In genomic region chr12:124332068-124332672, GRCh38 we compare ENCODE assay signal across 18 cellular contexts. TPM values are rescaled to one million over a fixed set of nuclear protein-coding genes. Genes with fewer than 3 reads are reported as not detected.
DNase-seq lines count a peak whose midpoint lies in the region; ATAC-seq, FAIRE-seq and TF ChIP-seq lines count a peak whose summit lies in the region.
"Had no signal": no experiment of that assay in that cellular context is flagged by ENCODE, and none has a peak within 500 bp of the region (broad histone marks: within the 10 kb centered on the region; RNA-seq: fewer than 3 reads in every experiment).

No MANE protein-coding gene starts in this region.

- POLR2A ChIA-PET in BJ (lab: Charles Lee), result no interaction called here
- POLR2A ChIA-PET in GM12878 (lab: Charles Lee), result no interaction called here

- H3K4me1 ChIP-seq in GM12878 (ENCODE audit: control insufficient read depth, insufficient read depth, low read length), result no peaks in the 10 kb centered on the region
- no peaks in the 10 kb centered on the region for H3K4me1 ChIP-seq in liver (ENCODE audit: control insufficient read depth in 4 of 4, insufficient read depth in 4 of 4, low read length in 3 of 4)
- no peaks in the 10 kb centered on the region for H3K4me1 ChIP-seq in ovary (ENCODE audit: insufficient read depth)
- H3K4me1 ChIP-seq: pancreas had no signal

- RAD21 ChIA-PET in GM12878 (lab: Charles Lee; ENCODE audit: unreplicated experiment), result interaction anchor here (1.1 kb wide), 1 partner anchor 440 kb away, joined by 3 read pairs; no protein-coding TSS in a partner anchor

- no peaks in the 10 kb centered on the region for H3K79me2 ChIP-seq in GM12878 (ENCODE audit: control insufficient read depth, insufficient read depth, low read length)

- H3K36me3 Mint-ChIP-seq in HFFc6 (ENCODE audit: low read depth) (peaks cover 28% of the 10 kb centered on the region), mesothelial cell of epicardium (peaks cover 35% of the 10 kb centered on the region)
- peaks cover 43% of the 10 kb centered on the region for H3K36me3 Mint-ChIP-seq in activated T-helper 17 cell treated with anti-CD3 and anti-CD28 coated beads, Interleukin-2, amount 50 U/mL, for 72 hours (ENCODE audit: low read depth)

- in situ Hi-C loops in GM12878 (cut with MboI), result no loop called here

- H3K27ac ChIP-seq in GM12878 (ENCODE audit: control insufficient read depth, insufficient read depth) (no peak overlapping the region), liver (ENCODE audit: low read depth in 1 of 2, low read length in 2 of 2) (no peak overlapping the region), ovary (no peak overlapping the region)
- H3K27ac ChIP-seq: HL-60, pancreas had no signal

- no peak for FAIRE-seq in GM12878 (lab: Jason Lieb, UNC)
- FAIRE-seq: pancreas had no signal

- H3K9ac ChIP-seq in GM12878 (ENCODE audit: control insufficient read depth, insufficient read depth, low read length) (no peak overlapping the region), liver (ENCODE audit: low read depth in 1 of 2, low read length in 2 of 2) (no peak overlapping the region)

- H3K4me3 Mint-ChIP-seq in HFFc6, result no peak overlapping the region; the same call in 1 of the 2 replicates
- no peak overlapping the region for H3K4me3 Mint-ChIP-seq in mesothelial cell of epicardium
- no peak overlapping the region for H3K4me3 Mint-ChIP-seq in activated T-helper 17 cell treated with anti-CD3 and anti-CD28 coated beads, Interleukin-2, amount 50 U/mL, for 72 hours
- H3K4me3 Mint-ChIP-seq: CD8-positive, alpha-beta memory T cell had no signal

- TF ChIP-seq CTCF in BJ (IDR thresholded peaks at IDR 0.05; ENCODE audit: insufficient read depth, low read depth, low read length), result peak; percentile 23; the same call in 1 of the 2 replicates
- peak; percentile 61 for TF ChIP-seq CTCF in HFFc6 (IDR thresholded peaks at IDR 0.05)
- TF ChIP-seq CTCF in GM12878 (IDR thresholded peaks at IDR 0.05 in 2 of 3, conservative IDR thresholded peaks at IDR 0.05 in 1 of 3; ENCODE audit: control insufficient read depth in 2 of 3, extremely low read depth in 1 of 3, insufficient read depth in 1 of 3, low read depth in 3 of 3, low read length in 3 of 3), result no peak; a peak in 1 of 6 replicates
- TF ChIP-seq CTCF in liver (IDR thresholded peaks at IDR 0.05; ENCODE audit: low read depth, low read length, missing input control), result peak; percentile 12
- TF ChIP-seq CTCF in ovary (IDR thresholded peaks at IDR 0.05), result no peak
- no peak for TF ChIP-seq CTCF in mesothelial cell of epicardium (IDR thresholded peaks at IDR 0.05; ENCODE audit: unreplicated experiment)

- H3K4me2 ChIP-seq in GM12878 (ENCODE audit: control insufficient read depth, insufficient read depth), result no peak overlapping the region

- H3K27ac Mint-ChIP-seq in HFFc6 (no peak overlapping the region; the same call in 1 of the 2 replicates), mesothelial cell of epicardium (no peak overlapping the region)
- no peak overlapping the region for H3K27ac Mint-ChIP-seq in activated T-helper 17 cell treated with anti-CD3 and anti-CD28 coated beads, Interleukin-2, amount 50 U/mL, for 72 hours

- CTCF ChIA-PET in BJ (lab: Yijun Ruan, JAX) (interaction anchor here (1.0 to 1.4 kb wide), 7 partner anchors 12 to 440 kb away, joined by 3 to 6 read pairs (median 4); no protein-coding TSS in a partner anchor), GM12878 (lab: Yijun Ruan, JAX) (interaction anchor here (0.6 kb wide), 1 partner anchor 205 kb away, joined by 3 read pairs; no protein-coding TSS in a partner anchor)

- no peaks in the 10 kb centered on the region for H3K27me3 ChIP-seq in BJ (ENCODE audit: control insufficient read depth, insufficient read depth, low read length)
- H3K27me3 ChIP-seq in GM12878 (replicated peaks in 1 of 2; ENCODE audit: control insufficient read depth in 2 of 2, insufficient read depth in 2 of 2, low read length in 1 of 2), result no peaks in the 10 kb centered on the region
- no peaks in the 10 kb centered on the region for H3K27me3 ChIP-seq in liver (ENCODE audit: control insufficient read depth in 4 of 4, insufficient read depth in 4 of 4, low read length in 3 of 4)
- H3K27me3 ChIP-seq in ovary, result no peaks in the 10 kb centered on the region
- H3K27me3 ChIP-seq: pancreas had no signal

- H4K20me1 ChIP-seq in GM12878 (ENCODE audit: control insufficient read depth, insufficient read depth), result no peaks in the 10 kb centered on the region

- 97% methylated on average over 15 of the region's 15 CpGs for WGBS in GM12878 (ENCODE audit: insufficient coverage, insufficient replicate concordance, low lambda C conversion rate, missing lambda C conversion rate)
- WGBS in liver, result 95% methylated on average over 15 of the region's 15 CpGs
- 86 to 90% (median 89%) methylated on average over 15 of the region's 15 CpGs for WGBS in ovary, 3 donors

- H3K27me3 Mint-ChIP-seq in HFFc6 (ENCODE audit: insufficient read depth) (peaks cover 16% of the 10 kb centered on the region), mesothelial cell of epicardium (ENCODE audit: low read depth) (no peaks in the 10 kb centered on the region)
- H3K27me3 Mint-ChIP-seq in activated T-helper 17 cell treated with anti-CD3 and anti-CD28 coated beads, Interleukin-2, amount 50 U/mL, for 72 hours, result no peaks in the 10 kb centered on the region
- H3K27me3 Mint-ChIP-seq: CD8-positive, alpha-beta memory T cell had no signal

- SMC1A ChIA-PET in GM12878 (lab: Charles Lee; ENCODE audit: uncharacterized antibody, unreplicated experiment), result no interaction called here

- ATAC-seq in GM12878 (peak; percentile 40; the same call in 2 of the 3 replicates), HG02981 (IDR thresholded peaks at IDR 0.05; ENCODE audit: unreplicated experiment) (no peak)
- no peak for ATAC-seq in activated T-helper 17 cell treated with anti-CD3 and anti-CD28 coated beads, Interleukin-2, amount 50 U/mL, for 72 hours (replicated peaks)

- H3K4me1 Mint-ChIP-seq in HFFc6 (ENCODE audit: low read depth) (no peaks in the 10 kb centered on the region), mesothelial cell of epicardium (no peaks in the 10 kb centered on the region)
- no peaks in the 10 kb centered on the region for H3K4me1 Mint-ChIP-seq in activated T-helper 17 cell treated with anti-CD3 and anti-CD28 coated beads, Interleukin-2, amount 50 U/mL, for 72 hours
- H3K4me1 Mint-ChIP-seq: CD8-positive, alpha-beta memory T cell had no signal

- no peak for DNase-seq in BJ (ENCODE audit: low read depth)
- no peak for DNase-seq in HFFc6
- DNase-seq in GM12878 (ENCODE audit: low read depth, low spot score), result no peak
- DNase-seq in ovary, result no peak
- DNase-seq in mesothelial cell of epicardium (ENCODE audit: low spot score in 2 of 2, unreplicated experiment in 2 of 2), result no peak
- DNase-seq: activated CD4-positive, alpha-beta T cell treated with anti-CD3 and anti-CD28 coated beads, Interleukin-2, amount 50 U/mL, for 48 hours; CD8-positive, alpha-beta memory T cell; cerebellar nuclear complex; foreskin melanocyte; NCI-H1092; stimulated activated CD4-positive, alpha-beta T cell treated with anti-CD3 and anti-CD28 coated beads, Interleukin-1b, Interleukin-23, amount 100 ng/mL, for 48 hours; stimulated activated naive CD4-positive, alpha-beta T cell had no signal

- no peak for TF ChIP-seq EP300 in GM12878 (IDR thresholded peaks at IDR 0.05; ENCODE audit: borderline replicate concordance in 1 of 2, control insufficient read depth in 1 of 2, low read depth in 2 of 2, low read length in 2 of 2)
- no peak for TF ChIP-seq EP300 in ovary (IDR thresholded peaks at IDR 0.05)

- no peak overlapping the region for H2AFZ ChIP-seq in GM12878 (ENCODE audit: control insufficient read depth, low read depth, low read length)

- TF ChIP-seq RAD21 in GM12878 (IDR thresholded peaks at IDR 0.05; ENCODE audit: insufficient read depth, low read depth, low read length) (0 out of 2 replicates have a peak, but pooled peaks have one; percentile 11), liver (IDR thresholded peaks at IDR 0.05) (peak in 1 of 2 donors; percentile 56)

- TF ChIP-seq POLR2A in GM12878 (IDR thresholded peaks at IDR 0.05; ENCODE audit: low read depth, low read length), result no peak
- no peak for TF ChIP-seq POLR2A in ovary (IDR thresholded peaks at IDR 0.05)

- H3K9me3 Mint-ChIP-seq in HFFc6, result no peaks in the 10 kb centered on the region
- no peaks in the 10 kb centered on the region for H3K9me3 Mint-ChIP-seq in mesothelial cell of epicardium
- no peaks in the 10 kb centered on the region for H3K9me3 Mint-ChIP-seq in activated T-helper 17 cell treated with anti-CD3 and anti-CD28 coated beads, Interleukin-2, amount 50 U/mL, for 72 hours
- H3K9me3 Mint-ChIP-seq: CD8-positive, alpha-beta memory T cell had no signal

- no TSS peak for BruUV-seq in GM12878 (replicated peaks; lab: Mats Ljungman, UMichigan)

- intact Hi-C loops in GM12878 (cut with micrococcal nuclease; ENCODE audit: unreplicated experiment), result no loop called here
- intact Hi-C loops in ovary (cut with DNase I), result no loop called here

- H3K36me3 ChIP-seq in BJ (ENCODE audit: control insufficient read depth, insufficient read depth, low read length) (peaks cover 68% of the 10 kb centered on the region), GM12878 (ENCODE audit: control insufficient read depth in 2 of 2, insufficient read depth in 2 of 2, low read length in 1 of 2) (peaks cover 5 to 38% of the 10 kb centered on the region in 2 experiments; a peak in 3 of 4 replicates), liver (ENCODE audit: control insufficient read depth in 4 of 4, insufficient read depth in 3 of 4, low read depth in 1 of 4, low read length in 3 of 4) (peaks cover 20 to 78% (median 41%) of the 10 kb centered on the region in 4 donors), ovary (no peaks in the 10 kb centered on the region)

- no peak overlapping the region for H3K4me3 ChIP-seq in BJ (ENCODE audit: low read depth, low read length)
- H3K4me3 ChIP-seq in GM12878, result no peak overlapping the region
- H3K4me3 ChIP-seq in liver (ENCODE audit: low read depth in 1 of 3, low read length in 3 of 3), result no peak overlapping the region
- no peak overlapping the region for H3K4me3 ChIP-seq in ovary
- H3K4me3 ChIP-seq: pancreas had no signal

- H3K9me3 ChIP-seq in GM12878 (replicated peaks; ENCODE audit: control insufficient read depth, insufficient read depth, low read length) (no peaks in the 10 kb centered on the region), liver (ENCODE audit: control insufficient read depth in 4 of 4, low read length in 3 of 4) (no peaks in the 10 kb centered on the region), ovary (no peaks in the 10 kb centered on the region)
- H3K9me3 ChIP-seq: pancreas had no signal

RNA-seq across cellular contexts. Expression of gene RFLNA, which starts 37.3 kb away (rescaled TPM):
- polyA plus RNA-seq in BJ (2011; rRNA removed), result 0.05 TPM in 1 of 2 replicates, not detected in the other
- not detected in 2 replicates for polyA minus RNA-seq in BJ (2011; rRNA and poly(A)+ RNA removed)
- total RNA-seq in HFFc6 (2021; fragmentation: NEBNext Ultra II Directional; extraction: Animal tissue kit (Norgen Biotek cat#: 25700)), result not detected
- 2.4 TPM in 1 of 2 replicates, not detected in the other for total RNA-seq in GM12878 (2013; cell fraction: nucleolus; rRNA removed)
- 0.05 TPM in 1 of 2 replicates, not detected in the other for total RNA-seq in GM12878 (2014; rRNA removed)
- not detected in 2 replicates for total RNA-seq in GM12878 (2014; rRNA removed; fragmentation: Illumina TruSeq; extraction: Trizol)
- total RNA-seq in GM12878 (2021), result not detected in 2 replicates
- not detected for polyA plus RNA-seq in GM12878 (2011; ENCODE audit: low read depth)
- polyA plus RNA-seq in GM12878 (2011; rRNA removed), result 0.08 TPM in 1 of 2 replicates, not detected in the other
- polyA plus RNA-seq in GM12878 (2011; cell fraction: cytosol; rRNA removed), result 0.13 TPM in 1 of 2 replicates, not detected in the other
- polyA plus RNA-seq in GM12878 (2011; cell fraction: nucleus; rRNA removed), result 0.16 TPM in 1 of 2 replicates, not detected in the other
- polyA plus RNA-seq in GM12878 (2012), result not detected in 2 replicates
- not detected in 2 replicates for polyA plus RNA-seq in GM12878 (2014; fragmentation: Illumina TruSeq; extraction: Trizol)
- polyA plus RNA-seq in GM12878 (2014; fragmentation: Nextera tagmentation; extraction: Ambion mirVana), result not detected
- not detected in 2 replicates for polyA plus RNA-seq in GM12878 (2014; rRNA removed)
- not detected for polyA plus RNA-seq in GM12878 (2016; fragmentation: Nextera tagmentation; extraction: Ambion mirVana)
- not detected in 2 replicates for polyA minus RNA-seq in GM12878 (2011; rRNA and poly(A)+ RNA removed)
- not detected in 2 replicates for polyA minus RNA-seq in GM12878 (2011; cell fraction: cytosol; rRNA and poly(A)+ RNA removed)
- polyA minus RNA-seq in GM12878 (2011; cell fraction: nucleus; rRNA and poly(A)+ RNA removed), result not detected in 2 replicates
- under 1 TPM in 1 of 2 donors, not detected in 1; 0.05 TPM for total RNA-seq in liver
- polyA plus RNA-seq in liver, result under 1 TPM in 1 of 2 donors, not detected in 1; 0.05 TPM
- 1 to 10 TPM; 1.1 to 8.7 (median 4.0) TPM for total RNA-seq in ovary
- 1 to 10 TPM in 1 of 2 donors, under 1 TPM in 1; 0.72 to 3.0 TPM for polyA plus RNA-seq in ovary
- 36.9 to 41.0 TPM (median 37.9 TPM) in 3 replicates for total RNA-seq in mesothelial cell of epicardium
- total RNA-seq in activated T-helper 17 cell treated with anti-CD3 and anti-CD28 coated beads, Interleukin-2, amount 50 U/mL, for 72 hours, result not detected
- total RNA-seq: CD8-positive, alpha-beta memory T cell; T-helper 1 cell treated with Interleukin-12 subunit alpha and Interleukin-12 subunit beta and Interleukin-4 antibody, amounts not matched to agents 30 ng/mL and 1 ng/mL, for 36 hours had no signal
- polyA plus RNA-seq: CD8-positive, alpha-beta memory T cell had no signal

Comparison
In these comparisons a context has a peak if more than half of its experiments do, and no peak if none do; other contexts are left out.
1. CTCF ChIP-seq: peak in BJ (single experiment), HFFc6 (single experiment) and liver (single experiment); none in GM12878 (0 of 3), ovary (0 of 3) and mesothelial cell of epicardium (single experiment).